2 cellular contexts compared by ENCODE assay signal in the genomic region with DNA sequence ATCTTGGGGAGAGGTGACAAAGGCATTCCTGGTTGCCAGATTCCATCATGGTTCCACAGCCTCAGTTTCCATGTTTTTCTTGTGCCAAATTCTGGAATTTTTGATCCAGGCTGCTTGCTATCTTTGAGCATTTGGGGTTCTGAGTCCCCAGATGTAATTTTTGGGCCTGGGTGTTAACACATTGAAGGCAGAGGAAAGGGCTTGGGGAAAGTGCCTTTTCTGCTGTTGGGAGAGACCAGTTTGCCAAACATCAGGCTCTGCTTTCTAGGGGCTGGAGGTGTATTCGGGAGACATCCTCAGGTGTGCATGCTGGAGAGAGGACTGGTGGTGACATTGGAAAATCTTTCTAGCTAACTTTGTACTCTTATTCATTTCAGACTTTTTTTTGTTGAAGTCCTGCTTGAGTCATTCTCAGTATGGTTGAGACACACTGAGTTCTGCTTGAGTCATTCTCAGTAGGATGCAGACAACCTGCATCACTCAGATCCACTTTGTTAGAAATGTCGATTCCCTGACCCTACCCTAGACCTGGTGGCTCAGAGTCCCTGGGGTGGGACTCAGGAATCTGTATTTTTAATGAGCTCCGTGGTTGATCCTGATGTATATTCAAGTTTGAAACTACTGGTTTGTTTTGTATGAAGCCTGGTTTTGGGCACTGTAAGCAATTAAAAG.
A peak's percentile ranks its signal among the peaks of the same experiment; 100 is the strongest.
TF ChIP-seq lines count a peak whose summit lies in the region.

No MANE protein-coding gene starts in this region.

TF ChIP-seq in HEK293, 187 proteins besides CTCF, POLR2A, EP300 and RAD21 (continued from another document):
- TF ChIP-seq, protein P1, sequence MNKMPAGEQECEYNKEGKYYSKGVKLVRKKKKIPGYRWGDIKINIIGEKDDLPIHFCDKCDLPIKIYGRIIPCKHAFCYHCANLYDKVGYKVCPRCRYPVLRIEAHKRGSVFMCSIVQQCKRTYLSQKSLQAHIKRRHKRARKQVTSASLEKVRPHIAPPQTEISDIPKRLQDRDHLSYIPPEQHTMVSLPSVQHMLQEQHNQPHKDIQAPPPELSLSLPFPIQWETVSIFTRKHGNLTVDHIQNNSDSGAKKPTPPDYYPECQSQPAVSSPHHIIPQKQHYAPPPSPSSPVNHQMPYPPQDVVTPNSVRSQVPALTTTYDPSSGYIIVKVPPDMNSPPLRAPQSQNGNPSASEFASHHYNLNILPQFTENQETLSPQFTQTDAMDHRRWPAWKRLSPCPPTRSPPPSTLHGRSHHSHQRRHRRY (tag by site-specific recombination; IDR thresholded peaks at IDR 0.05), result no peak
- TF ChIP-seq ZNF138 (tag by site-specific recombination; IDR thresholded peaks at IDR 0.05; ENCODE audit: borderline replicate concordance), result no peak
- TF ChIP-seq SETDB1 (IDR thresholded peaks at IDR 0.05; ENCODE audit: insufficient read length, low read length), result no peak
- TF ChIP-seq, protein P2, sequence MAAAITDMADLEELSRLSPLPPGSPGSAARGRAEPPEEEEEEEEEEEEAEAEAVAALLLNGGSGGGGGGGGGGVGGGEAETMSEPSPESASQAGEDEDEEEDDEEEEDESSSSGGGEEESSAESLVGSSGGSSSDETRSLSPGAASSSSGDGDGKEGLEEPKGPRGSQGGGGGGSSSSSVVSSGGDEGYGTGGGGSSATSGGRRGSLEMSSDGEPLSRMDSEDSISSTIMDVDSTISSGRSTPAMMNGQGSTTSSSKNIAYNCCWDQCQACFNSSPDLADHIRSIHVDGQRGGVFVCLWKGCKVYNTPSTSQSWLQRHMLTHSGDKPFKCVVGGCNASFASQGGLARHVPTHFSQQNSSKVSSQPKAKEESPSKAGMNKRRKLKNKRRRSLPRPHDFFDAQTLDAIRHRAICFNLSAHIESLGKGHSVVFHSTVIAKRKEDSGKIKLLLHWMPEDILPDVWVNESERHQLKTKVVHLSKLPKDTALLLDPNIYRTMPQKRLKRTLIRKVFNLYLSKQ (tag by site-specific recombination; IDR thresholded peaks at IDR 0.05; ENCODE audit: borderline replicate concordance), result no peak
- TF ChIP-seq OVOL3 (tag by site-specific recombination; IDR thresholded peaks at IDR 0.05), result no peak
- peak; percentile 94 for TF ChIP-seq ZNF561 (tag by site-specific recombination; IDR thresholded peaks at IDR 0.05; ENCODE audit: borderline replicate concordance)
- TF ChIP-seq ZNF114 (tag by site-specific recombination; IDR thresholded peaks at IDR 0.05), result no peak
- TF ChIP-seq ZNF266 (tag by site-specific recombination; IDR thresholded peaks at IDR 0.05; ENCODE audit: low read depth), result no peak
- TF ChIP-seq ZNF558 (tag by site-specific recombination; IDR thresholded peaks at IDR 0.05), result no peak
- TF ChIP-seq ZNF660 (tag by site-specific recombination; IDR thresholded peaks at IDR 0.05), result peak; percentile 26; the same call in 1 of the 2 replicates
- no peak for TF ChIP-seq ZSCAN16 (tag by site-specific recombination; IDR thresholded peaks at IDR 0.05)
- TF ChIP-seq, protein P3, sequence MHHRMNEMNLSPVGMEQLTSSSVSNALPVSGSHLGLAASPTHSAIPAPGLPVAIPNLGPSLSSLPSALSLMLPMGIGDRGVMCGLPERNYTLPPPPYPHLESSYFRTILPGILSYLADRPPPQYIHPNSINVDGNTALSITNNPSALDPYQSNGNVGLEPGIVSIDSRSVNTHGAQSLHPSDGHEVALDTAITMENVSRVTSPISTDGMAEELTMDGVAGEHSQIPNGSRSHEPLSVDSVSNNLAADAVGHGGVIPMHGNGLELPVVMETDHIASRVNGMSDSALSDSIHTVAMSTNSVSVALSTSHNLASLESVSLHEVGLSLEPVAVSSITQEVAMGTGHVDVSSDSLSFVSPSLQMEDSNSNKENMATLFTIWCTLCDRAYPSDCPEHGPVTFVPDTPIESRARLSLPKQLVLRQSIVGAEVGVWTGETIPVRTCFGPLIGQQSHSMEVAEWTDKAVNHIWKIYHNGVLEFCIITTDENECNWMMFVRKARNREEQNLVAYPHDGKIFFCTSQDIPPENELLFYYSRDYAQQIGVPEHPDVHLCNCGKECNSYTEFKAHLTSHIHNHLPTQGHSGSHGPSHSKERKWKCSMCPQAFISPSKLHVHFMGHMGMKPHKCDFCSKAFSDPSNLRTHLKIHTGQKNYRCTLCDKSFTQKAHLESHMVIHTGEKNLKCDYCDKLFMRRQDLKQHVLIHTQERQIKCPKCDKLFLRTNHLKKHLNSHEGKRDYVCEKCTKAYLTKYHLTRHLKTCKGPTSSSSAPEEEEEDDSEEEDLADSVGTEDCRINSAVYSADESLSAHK (tag by site-specific recombination; IDR thresholded peaks at IDR 0.05), result no peak
- no peak for TF ChIP-seq ZNF37A (tag by site-specific recombination; IDR thresholded peaks at IDR 0.05)
- TF ChIP-seq, protein P4, sequence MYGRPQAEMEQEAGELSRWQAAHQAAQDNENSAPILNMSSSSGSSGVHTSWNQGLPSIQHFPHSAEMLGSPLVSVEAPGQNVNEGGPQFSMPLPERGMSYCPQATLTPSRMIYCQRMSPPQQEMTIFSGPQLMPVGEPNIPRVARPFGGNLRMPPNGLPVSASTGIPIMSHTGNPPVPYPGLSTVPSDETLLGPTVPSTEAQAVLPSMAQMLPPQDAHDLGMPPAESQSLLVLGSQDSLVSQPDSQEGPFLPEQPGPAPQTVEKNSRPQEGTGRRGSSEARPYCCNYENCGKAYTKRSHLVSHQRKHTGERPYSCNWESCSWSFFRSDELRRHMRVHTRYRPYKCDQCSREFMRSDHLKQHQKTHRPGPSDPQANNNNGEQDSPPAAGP (tag by site-specific recombination; IDR thresholded peaks at IDR 0.05), result no peak
- no peak for TF ChIP-seq ZNF174 (tag by site-specific recombination; IDR thresholded peaks at IDR 0.05)
- no peak for TF ChIP-seq TRIM28 (IDR thresholded peaks at IDR 0.05; ENCODE audit: borderline replicate concordance, low read length)
- TF ChIP-seq MEIS1 (CRISPR knock-in tag; IDR thresholded peaks at IDR 0.05; ENCODE audit: borderline replicate concordance), result no peak
- no peak for TF ChIP-seq ZEB2 (tag by site-specific recombination; IDR thresholded peaks at IDR 0.05)
- TF ChIP-seq ZNF214 (tag by site-specific recombination; IDR thresholded peaks at IDR 0.05; ENCODE audit: borderline replicate concordance), result no peak
- TF ChIP-seq, protein P5, sequence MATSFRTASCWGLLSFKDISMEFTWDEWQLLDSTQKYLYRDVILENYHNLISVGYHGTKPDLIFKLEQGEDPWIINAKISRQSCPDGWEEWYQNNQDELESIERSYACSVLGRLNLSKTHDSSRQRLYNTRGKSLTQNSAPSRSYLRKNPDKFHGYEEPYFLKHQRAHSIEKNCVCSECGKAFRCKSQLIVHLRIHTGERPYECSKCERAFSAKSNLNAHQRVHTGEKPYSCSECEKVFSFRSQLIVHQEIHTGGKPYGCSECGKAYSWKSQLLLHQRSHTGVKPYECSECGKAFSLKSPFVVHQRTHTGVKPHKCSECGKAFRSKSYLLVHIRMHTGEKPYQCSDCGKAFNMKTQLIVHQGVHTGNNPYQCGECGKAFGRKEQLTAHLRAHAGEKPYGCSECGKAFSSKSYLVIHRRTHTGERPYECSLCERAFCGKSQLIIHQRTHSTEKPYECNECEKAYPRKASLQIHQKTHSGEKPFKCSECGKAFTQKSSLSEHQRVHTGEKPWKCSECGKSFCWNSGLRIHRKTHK (tag by site-specific recombination; IDR thresholded peaks at IDR 0.05), result no peak

TF ChIP-seq in SK-N-SH treated with all-trans-retinoic acid at 6 μM for 48 hours, 23 proteins besides CTCF, POLR2A, EP300 and RAD21 (continued from another document):
- TF ChIP-seq, protein P6, sequence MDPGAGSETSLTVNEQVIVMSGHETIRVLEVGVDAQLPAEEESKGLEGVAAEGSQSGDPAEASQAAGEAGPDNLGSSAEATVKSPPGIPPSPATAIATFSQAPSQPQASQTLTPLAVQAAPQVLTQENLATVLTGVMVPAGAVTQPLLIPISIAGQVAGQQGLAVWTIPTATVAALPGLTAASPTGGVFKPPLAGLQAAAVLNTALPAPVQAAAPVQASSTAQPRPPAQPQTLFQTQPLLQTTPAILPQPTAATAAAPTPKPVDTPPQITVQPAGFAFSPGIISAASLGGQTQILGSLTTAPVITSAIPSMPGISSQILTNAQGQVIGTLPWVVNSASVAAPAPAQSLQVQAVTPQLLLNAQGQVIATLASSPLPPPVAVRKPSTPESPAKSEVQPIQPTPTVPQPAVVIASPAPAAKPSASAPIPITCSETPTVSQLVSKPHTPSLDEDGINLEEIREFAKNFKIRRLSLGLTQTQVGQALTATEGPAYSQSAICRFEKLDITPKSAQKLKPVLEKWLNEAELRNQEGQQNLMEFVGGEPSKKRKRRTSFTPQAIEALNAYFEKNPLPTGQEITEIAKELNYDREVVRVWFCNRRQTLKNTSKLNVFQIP (CRISPR knock-in tag; IDR thresholded peaks at IDR 0.05; ENCODE audit: borderline replicate concordance, low read depth), result no peak
- TF ChIP-seq TCF4 (CRISPR knock-in tag; IDR thresholded peaks at IDR 0.05; ENCODE audit: borderline replicate concordance) (no peak), RARB (CRISPR knock-in tag; IDR thresholded peaks at IDR 0.05) (no peak), CSDC2 (CRISPR knock-in tag; IDR thresholded peaks at IDR 0.05) (no peak), ZNF70 (CRISPR knock-in tag; IDR thresholded peaks at IDR 0.05) (no peak), ARNTL (CRISPR knock-in tag; IDR thresholded peaks at IDR 0.05; ENCODE audit: borderline replicate concordance, low read depth) (no peak), ZNF8 (CRISPR knock-in tag; IDR thresholded peaks at IDR 0.05) (no peak), ZFP3 (CRISPR knock-in tag; IDR thresholded peaks at IDR 0.05) (no peak)
